Comparison of ENCODE assay signal across 1 cellular context in the genomic region with DNA sequence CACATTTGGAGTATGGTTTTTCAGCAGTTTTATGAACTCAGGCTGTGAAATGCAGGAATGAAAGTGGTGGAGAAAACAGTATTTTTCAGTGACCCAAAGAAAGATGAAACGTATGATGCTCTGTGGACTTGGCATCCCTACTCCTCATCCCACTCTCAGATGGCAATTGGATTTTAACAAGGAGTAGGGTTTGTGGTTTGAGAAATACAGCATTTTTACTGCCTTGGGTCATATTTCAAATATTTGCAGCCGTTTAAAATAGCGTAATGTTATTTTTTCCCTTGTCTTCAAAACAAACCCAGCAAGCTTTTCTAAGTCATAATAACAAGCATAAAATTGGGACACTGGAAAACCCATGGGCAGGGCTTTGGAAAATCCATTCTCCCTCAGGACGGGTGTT.
TF ChIP-seq lines count a peak whose summit lies in the region.

No MANE protein-coding gene starts in this region.

TF ChIP-seq in GM23338, 12 proteins besides CTCF, POLR2A, EP300 and RAD21 (continued from another document):
- TF ChIP-seq, protein P1, sequence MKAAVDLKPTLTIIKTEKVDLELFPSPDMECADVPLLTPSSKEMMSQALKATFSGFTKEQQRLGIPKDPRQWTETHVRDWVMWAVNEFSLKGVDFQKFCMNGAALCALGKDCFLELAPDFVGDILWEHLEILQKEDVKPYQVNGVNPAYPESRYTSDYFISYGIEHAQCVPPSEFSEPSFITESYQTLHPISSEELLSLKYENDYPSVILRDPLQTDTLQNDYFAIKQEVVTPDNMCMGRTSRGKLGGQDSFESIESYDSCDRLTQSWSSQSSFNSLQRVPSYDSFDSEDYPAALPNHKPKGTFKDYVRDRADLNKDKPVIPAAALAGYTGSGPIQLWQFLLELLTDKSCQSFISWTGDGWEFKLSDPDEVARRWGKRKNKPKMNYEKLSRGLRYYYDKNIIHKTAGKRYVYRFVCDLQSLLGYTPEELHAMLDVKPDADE (IDR thresholded peaks at IDR 0.05), result no peak
- TF ChIP-seq, protein P2, sequence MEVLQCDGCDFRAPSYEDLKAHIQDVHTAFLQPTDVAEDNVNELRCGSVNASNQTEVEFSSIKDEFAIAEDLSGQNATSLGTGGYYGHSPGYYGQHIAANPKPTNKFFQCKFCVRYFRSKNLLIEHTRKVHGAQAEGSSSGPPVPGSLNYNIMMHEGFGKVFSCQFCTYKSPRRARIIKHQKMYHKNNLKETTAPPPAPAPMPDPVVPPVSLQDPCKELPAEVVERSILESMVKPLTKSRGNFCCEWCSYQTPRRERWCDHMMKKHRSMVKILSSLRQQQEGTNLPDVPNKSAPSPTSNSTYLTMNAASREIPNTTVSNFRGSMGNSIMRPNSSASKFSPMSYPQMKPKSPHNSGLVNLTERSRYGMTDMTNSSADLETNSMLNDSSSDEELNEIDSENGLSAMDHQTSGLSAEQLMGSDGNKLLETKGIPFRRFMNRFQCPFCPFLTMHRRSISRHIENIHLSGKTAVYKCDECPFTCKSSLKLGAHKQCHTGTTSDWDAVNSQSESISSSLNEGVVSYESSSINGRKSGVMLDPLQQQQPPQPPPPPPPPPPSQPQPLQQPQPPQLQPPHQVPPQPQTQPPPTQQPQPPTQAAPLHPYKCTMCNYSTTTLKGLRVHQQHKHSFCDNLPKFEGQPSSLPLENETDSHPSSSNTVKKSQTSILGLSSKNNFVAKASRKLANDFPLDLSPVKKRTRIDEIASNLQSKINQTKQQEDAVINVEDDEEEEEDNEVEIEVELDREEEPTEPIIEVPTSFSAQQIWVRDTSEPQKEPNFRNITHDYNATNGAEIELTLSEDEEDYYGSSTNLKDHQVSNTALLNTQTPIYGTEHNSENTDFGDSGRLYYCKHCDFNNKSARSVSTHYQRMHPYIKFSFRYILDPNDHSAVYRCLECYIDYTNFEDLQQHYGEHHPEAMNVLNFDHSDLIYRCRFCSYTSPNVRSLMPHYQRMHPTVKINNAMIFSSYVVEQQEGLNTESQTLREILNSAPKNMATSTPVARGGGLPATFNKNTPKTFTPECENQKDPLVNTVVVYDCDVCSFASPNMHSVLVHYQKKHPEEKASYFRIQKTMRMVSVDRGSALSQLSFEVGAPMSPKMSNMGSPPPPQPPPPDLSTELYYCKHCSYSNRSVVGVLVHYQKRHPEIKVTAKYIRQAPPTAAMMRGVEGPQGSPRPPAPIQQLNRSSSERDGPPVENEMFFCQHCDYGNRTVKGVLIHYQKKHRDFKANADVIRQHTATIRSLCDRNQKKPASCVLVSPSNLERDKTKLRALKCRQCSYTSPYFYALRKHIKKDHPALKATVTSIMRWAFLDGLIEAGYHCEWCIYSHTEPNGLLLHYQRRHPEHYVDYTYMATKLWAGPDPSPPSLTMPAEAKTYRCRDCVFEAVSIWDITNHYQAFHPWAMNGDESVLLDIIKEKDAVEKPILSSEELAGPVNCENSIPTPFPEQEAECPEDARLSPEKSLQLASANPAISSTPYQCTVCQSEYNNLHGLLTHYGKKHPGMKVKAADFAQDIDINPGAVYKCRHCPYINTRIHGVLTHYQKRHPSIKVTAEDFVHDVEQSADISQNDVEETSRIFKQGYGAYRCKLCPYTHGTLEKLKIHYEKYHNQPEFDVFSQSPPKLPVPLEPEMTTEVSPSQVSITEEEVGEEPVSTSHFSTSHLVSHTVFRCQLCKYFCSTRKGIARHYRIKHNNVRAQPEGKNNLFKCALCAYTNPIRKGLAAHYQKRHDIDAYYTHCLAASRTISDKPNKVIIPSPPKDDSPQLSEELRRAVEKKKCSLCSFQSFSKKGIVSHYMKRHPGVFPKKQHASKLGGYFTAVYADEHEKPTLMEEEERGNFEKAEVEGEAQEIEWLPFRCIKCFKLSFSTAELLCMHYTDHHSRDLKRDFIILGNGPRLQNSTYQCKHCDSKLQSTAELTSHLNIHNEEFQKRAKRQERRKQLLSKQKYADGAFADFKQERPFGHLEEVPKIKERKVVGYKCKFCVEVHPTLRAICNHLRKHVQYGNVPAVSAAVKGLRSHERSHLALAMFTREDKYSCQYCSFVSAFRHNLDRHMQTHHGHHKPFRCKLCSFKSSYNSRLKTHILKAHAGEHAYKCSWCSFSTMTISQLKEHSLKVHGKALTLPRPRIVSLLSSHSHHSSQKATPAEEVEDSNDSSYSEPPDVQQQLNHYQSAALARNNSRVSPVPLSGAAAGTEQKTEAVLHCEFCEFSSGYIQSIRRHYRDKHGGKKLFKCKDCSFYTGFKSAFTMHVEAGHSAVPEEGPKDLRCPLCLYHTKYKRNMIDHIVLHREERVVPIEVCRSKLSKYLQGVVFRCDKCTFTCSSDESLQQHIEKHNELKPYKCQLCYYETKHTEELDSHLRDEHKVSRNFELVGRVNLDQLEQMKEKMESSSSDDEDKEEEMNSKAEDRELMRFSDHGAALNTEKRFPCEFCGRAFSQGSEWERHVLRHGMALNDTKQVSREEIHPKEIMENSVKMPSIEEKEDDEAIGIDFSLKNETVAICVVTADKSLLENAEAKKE (CRISPR knock-in tag; IDR thresholded peaks at IDR 0.05), result no peak
- no peak for TF ChIP-seq CREB1 (CRISPR knock-in tag; IDR thresholded peaks at IDR 0.05; ENCODE audit: low read depth)
